Comparison of ENCODE assay signal across 8 cellular contexts in genomic region chr2:179020156-179020750, GRCh38. TPM values are rescaled to one million over a fixed set of nuclear protein-coding genes. Genes with fewer than 3 reads are reported as not detected.
A peak's percentile ranks its signal among the peaks of the same experiment; 100 is the strongest.
DNase-seq lines count a peak whose midpoint lies in the region; ATAC-seq lines count a peak whose summit lies in the region.

No MANE protein-coding gene starts in this region.

- no peaks in the 10 kb centered on the region for H3K27me3 Mint-ChIP-seq in activated CD8-positive, alpha-beta T cell treated with anti-CD3 and anti-CD28 coated beads, Interleukin-2, amount 10 ng/mL, durations not matched to agents 7 days and 5 days (ENCODE audit: low read depth)
- no peaks in the 10 kb centered on the region for H3K27me3 Mint-ChIP-seq in stimulated activated memory B cell treated with anti-CD40 and anti-IgM and Interleukin-4, amounts not matched to agents 10 μg/mL and 1 μg/mL and 100 μg/mL, for 72 hours

- H3K4me3 Mint-ChIP-seq in activated CD8-positive, alpha-beta T cell treated with anti-CD3 and anti-CD28 coated beads, Interleukin-2, amount 10 ng/mL, durations not matched to agents 7 days and 5 days, result no peak overlapping the region
- H3K4me3 Mint-ChIP-seq in stimulated activated memory B cell treated with anti-CD40 and anti-IgM and Interleukin-4, amounts not matched to agents 10 μg/mL and 1 μg/mL and 100 μg/mL, for 72 hours, result no peak overlapping the region

- DNase-seq in AG20443 (ENCODE audit: low spot score) (peak; percentile 17), NCI-H2107 treated with DMSO at 0.1 percent for 48 hours (lab: John Stamatoyannopoulos, UW; ENCODE audit: unreplicated experiment) (peak; percentile 79), left ventricle myocardium superior (peak; percentile 31), GOT3 (lab: John Stamatoyannopoulos, UW) (no peak)
- DNase-seq in activated CD8-positive, alpha-beta T cell treated with anti-CD3 and anti-CD28 coated beads, Interleukin-2, amount 10 ng/mL, durations not matched to agents 7 days and 5 days, result peak; percentile 70

- intact Hi-C loops in left ventricle myocardium superior (cut with micrococcal nuclease), result no loop called here

- peak; percentile 55 for ATAC-seq in GM18511 (IDR thresholded peaks at IDR 0.05; ENCODE audit: unreplicated experiment)
- peak; percentile 77 for ATAC-seq in HG02973 (IDR thresholded peaks at IDR 0.05; ENCODE audit: unreplicated experiment)
- peak; percentile 87 for ATAC-seq in activated CD8-positive, alpha-beta T cell treated with anti-CD3 and anti-CD28 coated beads, Interleukin-2, amount 10 ng/mL, durations not matched to agents 7 days and 5 days
- peak; percentile 54 for ATAC-seq in left ventricle myocardium superior
- ATAC-seq in stimulated activated memory B cell treated with anti-CD40 and anti-IgM and Interleukin-4, amounts not matched to agents 10 μg/mL and 1 μg/mL and 100 μg/mL, for 72 hours, result peak; percentile 67

- peaks cover 28% of the 10 kb centered on the region for H3K4me1 Mint-ChIP-seq in activated CD8-positive, alpha-beta T cell treated with anti-CD3 and anti-CD28 coated beads, Interleukin-2, amount 10 ng/mL, durations not matched to agents 7 days and 5 days (ENCODE audit: low read depth)
- H3K4me1 Mint-ChIP-seq in stimulated activated memory B cell treated with anti-CD40 and anti-IgM and Interleukin-4, amounts not matched to agents 10 μg/mL and 1 μg/mL and 100 μg/mL, for 72 hours, result peaks cover 46% of the 10 kb centered on the region

- peaks cover 6% of the 10 kb centered on the region for H3K9me3 Mint-ChIP-seq in activated CD8-positive, alpha-beta T cell treated with anti-CD3 and anti-CD28 coated beads, Interleukin-2, amount 10 ng/mL, durations not matched to agents 7 days and 5 days (ENCODE audit: insufficient read depth)
- peaks cover 3% of the 10 kb centered on the region for H3K9me3 Mint-ChIP-seq in stimulated activated memory B cell treated with anti-CD40 and anti-IgM and Interleukin-4, amounts not matched to agents 10 μg/mL and 1 μg/mL and 100 μg/mL, for 72 hours

- POLR2A ChIA-PET in activated CD8-positive, alpha-beta T cell treated with anti-CD3 and anti-CD28 coated beads, Interleukin-2, amount 10 ng/mL, durations not matched to agents 7 days and 5 days (lab: Charles Lee), result interaction anchor here (0.9 to 2.0 kb wide), 4 partner anchors 12 to 107 kb away, joined by 3 to 7 read pairs (median 3); partner anchors contain the start of gene CCDC141

- peaks cover 6% of the 10 kb centered on the region for H3K36me3 Mint-ChIP-seq in activated CD8-positive, alpha-beta T cell treated with anti-CD3 and anti-CD28 coated beads, Interleukin-2, amount 10 ng/mL, durations not matched to agents 7 days and 5 days (ENCODE audit: low read depth)
- peaks cover 1% of the 10 kb centered on the region for H3K36me3 Mint-ChIP-seq in stimulated activated memory B cell treated with anti-CD40 and anti-IgM and Interleukin-4, amounts not matched to agents 10 μg/mL and 1 μg/mL and 100 μg/mL, for 72 hours

- H3K27ac Mint-ChIP-seq in activated CD8-positive, alpha-beta T cell treated with anti-CD3 and anti-CD28 coated beads, Interleukin-2, amount 10 ng/mL, durations not matched to agents 7 days and 5 days, result no peak overlapping the region
- H3K27ac Mint-ChIP-seq in stimulated activated memory B cell treated with anti-CD40 and anti-IgM and Interleukin-4, amounts not matched to agents 10 μg/mL and 1 μg/mL and 100 μg/mL, for 72 hours, result peak overlapping the region; percentile 35

- CTCF ChIA-PET in activated CD8-positive, alpha-beta T cell treated with anti-CD3 and anti-CD28 coated beads, Interleukin-2, amount 10 ng/mL, durations not matched to agents 7 days and 5 days (lab: Charles Lee), result interaction anchor here (0.6 to 5.9 kb wide), 38 partner anchors 10 to 320 kb away, joined by 3 to 70 read pairs (median 4); partner anchors contain the start of gene CCDC141

RNA-seq across cellular contexts. Expression of gene CCDC141, which starts 29.7 kb away (rescaled TPM):
- total RNA-seq in activated CD8-positive, alpha-beta T cell treated with anti-CD3 and anti-CD28 coated beads, Interleukin-2, amount 10 ng/mL, durations not matched to agents 7 days and 5 days, result 10 to 100 TPM; 17.0 to 19.5 TPM
- total RNA-seq in left ventricle myocardium superior, result 139 TPM
